8 cellular contexts compared by ENCODE assay signal in genomic region chr19:58554494-58555368, GRCh38. TPM values are rescaled to one million over a fixed set of nuclear protein-coding genes. Genes with fewer than 3 reads are reported as not detected.
A peak's percentile ranks its signal among the peaks of the same experiment; 100 is the strongest.
DNase-seq lines count a peak whose midpoint lies in the region; TF ChIP-seq lines count a peak whose summit lies in the region.

Gene CHMP2A (minus strand): TSS chr19:58555105. CDS start chr19:58554212, 893 bp downstream.

- peaks cover 51% of the 10 kb centered on the region for H3K4me1 Mint-ChIP-seq in activated T-helper 1 cell treated with anti-CD3 and anti-CD28 coated beads, Interleukin-12 subunit alpha, Interleukin-12 subunit beta, Interleukin-2, Interleukin-4 antibody, amounts not matched to agents 30 ng/mL and 10 ng/mL and 1 ng/mL, durations not matched to agents 14 hours and 24 hours and 36 hours (ENCODE audit: low read depth)

- H3K4me3 ChIP-seq in AG09309 (ENCODE audit: control insufficient read depth, low read depth, low read length) = peak within 1 kb of the TSS; percentile 81
- H3K4me3 ChIP-seq in foreskin fibroblast (ENCODE audit: low read depth in 1 of 2, low read length in 2 of 2) = peak within 1 kb of the TSS; percentile 73 to 78
- peak within 1 kb of the TSS; percentile 84 to 95 for H3K4me3 ChIP-seq in neutrophil (ENCODE audit: low read depth in 1 of 2, low read length in 1 of 2)
- peak within 1 kb of the TSS; percentile 71 for H3K4me3 ChIP-seq in suprapubic skin

- DNase-seq in AG09309 (ENCODE audit: low read depth) (peak; percentile 79), GM20000 (ENCODE audit: low spot score) (peak; percentile 94), M059J (ENCODE audit: low read depth) (peak; percentile 96), foreskin fibroblast (peak; percentile 96 to 99), suprapubic skin (ENCODE audit: low spot score in 2 of 2) (peak; percentile 99 to 100), OCI-M1 (lab: John Stamatoyannopoulos, UW) (no peak)
- peak; percentile 98 for DNase-seq in activated T-helper 1 cell treated with anti-CD3 and anti-CD28 coated beads, Interleukin-12 subunit alpha, Interleukin-12 subunit beta, Interleukin-2, Interleukin-4 antibody, amounts not matched to agents 30 ng/mL and 10 ng/mL and 1 ng/mL, durations not matched to agents 14 hours and 24 hours and 36 hours (ENCODE audit: low spot score)

- peaks cover 1% of the 10 kb centered on the region for H3K27me3 Mint-ChIP-seq in activated T-helper 1 cell treated with anti-CD3 and anti-CD28 coated beads, Interleukin-12 subunit alpha, Interleukin-12 subunit beta, Interleukin-2, Interleukin-4 antibody, amounts not matched to agents 30 ng/mL and 10 ng/mL and 1 ng/mL, durations not matched to agents 14 hours and 24 hours and 36 hours (ENCODE audit: insufficient read depth)

- 1% methylated on average over 36 of the region's 69 CpGs for WGBS in suprapubic skin

- H3K9me3 Mint-ChIP-seq in activated T-helper 1 cell treated with anti-CD3 and anti-CD28 coated beads, Interleukin-12 subunit alpha, Interleukin-12 subunit beta, Interleukin-2, Interleukin-4 antibody, amounts not matched to agents 30 ng/mL and 10 ng/mL and 1 ng/mL, durations not matched to agents 14 hours and 24 hours and 36 hours = no peaks in the 10 kb centered on the region

- peaks cover 43 to 47% of the 10 kb centered on the region in 2 experiments for H3K4me1 ChIP-seq in neutrophil (ENCODE audit: control insufficient read depth in 1 of 2, insufficient read depth in 1 of 2, low read depth in 1 of 2, low read length in 1 of 2)
- H3K4me1 ChIP-seq in suprapubic skin = peaks cover 50% of the 10 kb centered on the region

- intact Hi-C loops in activated T-helper 1 cell treated with anti-CD3 and anti-CD28 coated beads, Interleukin-12 subunit alpha, Interleukin-12 subunit beta, Interleukin-2, Interleukin-4 antibody, amounts not matched to agents 30 ng/mL and 10 ng/mL and 1 ng/mL, durations not matched to agents 14 hours and 24 hours and 36 hours (cut with micrococcal nuclease) = loop anchor here (1.0 kb wide), 3 partner anchors 10 to 173 kb away; partner anchors contain the start of genes MZF1, TRIM28 and ZNF837

- peaks cover 55% of the 10 kb centered on the region for H3K36me3 Mint-ChIP-seq in activated T-helper 1 cell treated with anti-CD3 and anti-CD28 coated beads, Interleukin-12 subunit alpha, Interleukin-12 subunit beta, Interleukin-2, Interleukin-4 antibody, amounts not matched to agents 30 ng/mL and 10 ng/mL and 1 ng/mL, durations not matched to agents 14 hours and 24 hours and 36 hours (ENCODE audit: low read depth)

- H3K27me3 ChIP-seq in neutrophil = no peaks in the 10 kb centered on the region
- H3K27me3 ChIP-seq in suprapubic skin = no peaks in the 10 kb centered on the region

- H3K27ac Mint-ChIP-seq in activated T-helper 1 cell treated with anti-CD3 and anti-CD28 coated beads, Interleukin-12 subunit alpha, Interleukin-12 subunit beta, Interleukin-2, Interleukin-4 antibody, amounts not matched to agents 30 ng/mL and 10 ng/mL and 1 ng/mL, durations not matched to agents 14 hours and 24 hours and 36 hours = peak within 1 kb of the TSS; percentile 98

- peak; percentile 37 to 60 for TF ChIP-seq POLR2A in suprapubic skin (IDR thresholded peaks at IDR 0.05)

- H3K36me3 ChIP-seq in neutrophil (peaks cover 64% of the 10 kb centered on the region), suprapubic skin (peaks cover 45% of the 10 kb centered on the region)

- H3K27ac ChIP-seq in neutrophil (peak within 1 kb of the TSS; percentile 100), suprapubic skin (peak within 1 kb of the TSS; percentile 94)

- TF ChIP-seq CTCF in AG09309 (IDR thresholded peaks at IDR 0.05; ENCODE audit: control insufficient read depth, insufficient read depth, low read depth, low read length, missing control alignments) (no peak), GM20000 (IDR thresholded peaks at IDR 0.05; ENCODE audit: extremely low read depth, missing control alignments) (no peak), foreskin fibroblast (IDR thresholded peaks at IDR 0.05; ENCODE audit: low read depth, low read length) (no peak), neutrophil (IDR thresholded peaks at IDR 0.05) (peak; percentile 36), suprapubic skin (IDR thresholded peaks at IDR 0.05) (no peak)

- H3K9me3 ChIP-seq in neutrophil (no peaks in the 10 kb centered on the region), suprapubic skin (no peaks in the 10 kb centered on the region)

- TF ChIP-seq EP300 in suprapubic skin (IDR thresholded peaks at IDR 0.05) = no peak

- H3K4me3 Mint-ChIP-seq in activated T-helper 1 cell treated with anti-CD3 and anti-CD28 coated beads, Interleukin-12 subunit alpha, Interleukin-12 subunit beta, Interleukin-2, Interleukin-4 antibody, amounts not matched to agents 30 ng/mL and 10 ng/mL and 1 ng/mL, durations not matched to agents 14 hours and 24 hours and 36 hours = peak within 1 kb of the TSS; percentile 96

RNA-seq across cellular contexts. Expression of gene CHMP2A, which starts in this region (rescaled TPM):
- total RNA-seq in M059J (2014; rRNA removed; shearing (Covaris generic)) = 136 and 147 TPM in 2 replicates
- 109 and 114 TPM in 2 replicates for total RNA-seq in activated T-helper 1 cell treated with anti-CD3 and anti-CD28 coated beads, Interleukin-12 subunit alpha, Interleukin-12 subunit beta, Interleukin-2, Interleukin-4 antibody, amounts not matched to agents 30 ng/mL and 10 ng/mL and 1 ng/mL, durations not matched to agents 14 hours and 24 hours and 36 hours
- 100 to 1,000 TPM in 3 of 4 donors, 10 to 100 TPM in 1; 96.1 to 120 (median 103) TPM for total RNA-seq in suprapubic skin
